ENCODE assay signal across 15 cellular contexts in genomic region chr10:42640610-42641229, GRCh38. TPM values are rescaled to one million over a fixed set of nuclear protein-coding genes. Genes with fewer than 3 reads are reported as not detected.
DNase-seq lines count a peak whose midpoint lies in the region; ATAC-seq and TF ChIP-seq lines count a peak whose summit lies in the region.
"Had no signal": no experiment of that assay in that cellular context is flagged by ENCODE, and none has a peak within 500 bp of the region (broad histone marks: within the 10 kb centered on the region; RNA-seq: fewer than 3 reads in every experiment).

No MANE protein-coding gene starts in this region.

- DNase-seq in Caki2 (ENCODE audit: low read depth) (peak; percentile 98), NCI-H510A (lab: John Stamatoyannopoulos, UW) (peak; percentile 10), endodermal cell (peak; percentile 46), SHP77 treated with DMSO at 0.1 percent for 48 hours (lab: John Stamatoyannopoulos, UW) (no peak), hippocampal formation (lab: John Stamatoyannopoulos, UW) (no peak)
- no peak for DNase-seq in stimulated activated CD8-positive, alpha-beta memory T cell treated with anti-CD3 and anti-CD28 coated beads, Interleukin-4, amount 100 ng/mL, for 48 hours
- DNase-seq: dorsolateral prefrontal cortex, IMR-90, natural killer cell, NCI-H1092 treated with DMSO at 0.1 percent for 48 hours had no signal

- H3K36me3 ChIP-seq in endodermal cell (ENCODE audit: control insufficient read depth, insufficient read depth, low read length), result no peaks in the 10 kb centered on the region
- H3K36me3 ChIP-seq: HAP-1 had no signal

- H3K4me1 ChIP-seq in endodermal cell (ENCODE audit: control insufficient read depth, insufficient read depth, low read length), result no peaks in the 10 kb centered on the region

- H3K9ac ChIP-seq in endodermal cell (ENCODE audit: extremely low read depth, low read length, poor library complexity, severe bottlenecking), result no peak overlapping the region

- H3K9me3 Mint-ChIP-seq in endodermal cell (peaks cover 3% of the 10 kb centered on the region), nephron (no peaks in the 10 kb centered on the region)
- H3K9me3 Mint-ChIP-seq: natural killer cell had no signal

- H3K9me3 ChIP-seq in endodermal cell (ENCODE audit: control insufficient read depth, low read length), result no peaks in the 10 kb centered on the region
- H3K9me3 ChIP-seq: HAP-1 had no signal

- no peak for ATAC-seq in HG03520 (IDR thresholded peaks at IDR 0.05; ENCODE audit: unreplicated experiment)
- ATAC-seq: natural killer cell, Panc1, right cardiac atrium had no signal

- TF ChIP-seq CTCF in endodermal cell (conservative IDR thresholded peaks at IDR 0.05) (no peak), nephron (IDR thresholded peaks at IDR 0.05; ENCODE audit: unreplicated experiment in 3 of 3) (no peak)

- H3K36me3 Mint-ChIP-seq in endodermal cell (ENCODE audit: low read depth) (peaks cover 11% of the 10 kb centered on the region), nephron (ENCODE audit: low read depth) (peaks cover 5% of the 10 kb centered on the region)
- H3K36me3 Mint-ChIP-seq: natural killer cell had no signal

- 78% methylated on average over 7 to 8 of the region's 8 CpGs for WGBS in endodermal cell (ENCODE audit: insufficient coverage in 1 of 2, insufficient read length in 1 of 2), 2 experiments

- no peak overlapping the region for H3K4me3 Mint-ChIP-seq in endodermal cell
- peak overlapping the region; percentile 14 to 78 (median 72) for H3K4me3 Mint-ChIP-seq in nephron
- H3K4me3 Mint-ChIP-seq: natural killer cell had no signal

- no peak overlapping the region for H3K27ac ChIP-seq in endodermal cell (ENCODE audit: low read depth, low read length)
- H3K27ac ChIP-seq: dorsolateral prefrontal cortex had no signal

- in situ Hi-C loops in Caki2 (cut with HindIII; ENCODE audit: low pct_unique_long_range_greater_than_20kb, low sequenced_read_pairs), result no loop called here

- no peak overlapping the region for H3K4me3 ChIP-seq in endodermal cell (ENCODE audit: low read length)
- H3K4me3 ChIP-seq: dorsolateral prefrontal cortex, HAP-1 had no signal

- no peak overlapping the region for H3K27ac Mint-ChIP-seq in endodermal cell
- peak overlapping the region in 2 of 3 experiments; percentile 1 to 19 for H3K27ac Mint-ChIP-seq in nephron
- H3K27ac Mint-ChIP-seq: natural killer cell had no signal

- H3K27me3 Mint-ChIP-seq in endodermal cell (ENCODE audit: insufficient read depth), result no peaks in the 10 kb centered on the region
- H3K27me3 Mint-ChIP-seq in nephron (ENCODE audit: low read depth), result peaks cover under 1% of the 10 kb centered on the region

- H3K4me1 Mint-ChIP-seq in endodermal cell (peaks cover 13% of the 10 kb centered on the region), nephron (peaks cover 11% of the 10 kb centered on the region)

- H3K27me3 ChIP-seq in endodermal cell (ENCODE audit: control insufficient read depth, insufficient read depth, low read length, poor library complexity, severe bottlenecking), result no peaks in the 10 kb centered on the region
- H3K27me3 ChIP-seq: dorsolateral prefrontal cortex had no signal

RNA-seq across cellular contexts. Expression of gene ZNF33B, which starts 2.4 kb away (rescaled TPM):
- total RNA-seq in Caki2 (2014; rRNA removed; shearing (Covaris generic); ENCODE audit: low replicate concordance), result 12.7 and 19.0 TPM in 2 replicates
- 10 to 100 TPM; 17.1 to 34.9 TPM for total RNA-seq in endodermal cell
- polyA plus RNA-seq in endodermal cell (2013, experiment 1 of 2), result 14.2 TPM
- 16.7 TPM for polyA plus RNA-seq in endodermal cell (2013, experiment 2 of 2)

Comparison
In these comparisons a context has a peak if more than half of its experiments do, and no peak if none do; other contexts are left out.
1. DNase-seq: peak in Caki2 (single experiment), NCI-H510A (single experiment) and endodermal cell (single experiment); none in SHP77 treated with DMSO at 0.1 percent for 48 hours (single experiment), stimulated activated CD8-positive, alpha-beta memory T cell treated with anti-CD3 and anti-CD28 coated beads, Interleukin-4, amount 100 ng/mL, for 48 hours (single experiment) and hippocampal formation (0 of 2).